In genomic region chr16:12043953-12044352, GRCh38 we compare ENCODE assay signal across 21 cellular contexts.
"Had no signal": no experiment of that assay in that cellular context is flagged by ENCODE, and none has a peak within 500 bp of the region (broad histone marks: within the 10 kb centered on the region; RNA-seq: fewer than 3 reads in every experiment).

No MANE protein-coding gene starts in this region.

- H3K9me3 Mint-ChIP-seq: activated T-cell treated with anti-CD3 and anti-CD28 coated beads, Interleukin-2, amount 50 U/mL, for 24 hours; activated T-helper 17 cell treated with anti-CD3 and anti-CD28 coated beads, Interleukin-2, amount 50 U/mL, for 72 hours; naive B cell; neural progenitor cell had no signal

- ATAC-seq: activated CD4-positive, alpha-beta T cell treated with anti-CD3 and anti-CD28 coated beads for 36 hours; activated T-helper 17 cell treated with anti-CD3 and anti-CD28 coated beads, Interleukin-2, amount 50 U/mL, for 72 hours; WTC11 had no signal

- H2AFZ ChIP-seq: neural progenitor cell had no signal

- H3K4me3 ChIP-seq: adrenal gland, breast epithelium, colonic mucosa, esophagus muscularis mucosa, neural progenitor cell, spleen, transverse colon, vagina had no signal

- H3K27me3 ChIP-seq: adrenal gland, breast epithelium, colonic mucosa, esophagus muscularis mucosa, neural progenitor cell, spleen, transverse colon, vagina had no signal

- H3K27ac Mint-ChIP-seq: activated CD4-positive, alpha-beta T cell treated with anti-CD3 and anti-CD28 coated beads for 36 hours; activated naive CD8-positive, alpha-beta T cell; activated T-cell treated with anti-CD3 and anti-CD28 coated beads, Interleukin-2, amount 50 U/mL, for 24 hours; activated T-helper 17 cell treated with anti-CD3 and anti-CD28 coated beads, Interleukin-2, amount 50 U/mL, for 72 hours; neural progenitor cell; WTC11 had no signal

- H3K27ac ChIP-seq: breast epithelium, colonic mucosa, esophagus muscularis mucosa, neural progenitor cell, transverse colon, vagina had no signal

- H3K9me3 ChIP-seq: adrenal gland, breast epithelium, colonic mucosa, esophagus muscularis mucosa, transverse colon, vagina had no signal

- H3K4me1 ChIP-seq: adrenal gland, breast epithelium, colonic mucosa, esophagus muscularis mucosa, neural progenitor cell, transverse colon, vagina had no signal

- H3K9ac ChIP-seq: neural progenitor cell had no signal

- DNase-seq: activated CD4-positive, alpha-beta T cell treated with anti-CD3 and anti-CD28 coated beads for 36 hours; activated CD4-positive, alpha-beta T cell treated with anti-CD3 and anti-CD28 coated beads, Interleukin-2, amount 50 U/mL, for 4 hours; activated CD8-positive, alpha-beta memory T cell treated with anti-CD3 and anti-CD28 coated beads for 24 hours; activated CD8-positive, alpha-beta memory T cell treated with anti-CD3 and anti-CD28 coated beads, Interleukin-2, amount 50 U/mL, for 4 hours; activated naive CD4-positive, alpha-beta T cell; activated T-cell treated with anti-CD3 and anti-CD28 coated beads, Interleukin-2, amount 50 U/mL, for 24 hours; adrenal gland; colonic mucosa; hippocampal formation; kidney glomerular epithelial cell; naive B cell; spleen; T-helper 9 cell; transverse colon had no signal

- H3K27me3 Mint-ChIP-seq: activated CD4-positive, alpha-beta T cell treated with anti-CD3 and anti-CD28 coated beads for 36 hours; activated naive CD8-positive, alpha-beta T cell; activated T-cell treated with anti-CD3 and anti-CD28 coated beads, Interleukin-2, amount 50 U/mL, for 24 hours; activated T-helper 17 cell treated with anti-CD3 and anti-CD28 coated beads, Interleukin-2, amount 50 U/mL, for 72 hours; naive B cell had no signal

- H3K4me1 Mint-ChIP-seq: activated CD4-positive, alpha-beta T cell treated with anti-CD3 and anti-CD28 coated beads for 36 hours; activated T-helper 17 cell treated with anti-CD3 and anti-CD28 coated beads, Interleukin-2, amount 50 U/mL, for 72 hours had no signal

- H3K4me2 ChIP-seq: neural progenitor cell had no signal

- H3K36me3 ChIP-seq: breast epithelium, colonic mucosa, neural progenitor cell, transverse colon had no signal

- H3K4me3 Mint-ChIP-seq: activated CD4-positive, alpha-beta T cell treated with anti-CD3 and anti-CD28 coated beads for 36 hours; activated naive CD8-positive, alpha-beta T cell; activated T-cell treated with anti-CD3 and anti-CD28 coated beads, Interleukin-2, amount 50 U/mL, for 24 hours; activated T-helper 17 cell treated with anti-CD3 and anti-CD28 coated beads, Interleukin-2, amount 50 U/mL, for 72 hours; naive B cell; neural progenitor cell; WTC11 had no signal
